ENCODE assay signal across 8 cellular contexts in genomic region chr20:49276201-49276894, GRCh38. TPM values are rescaled to one million over a fixed set of nuclear protein-coding genes. Genes with fewer than 3 reads are reported as not detected.
DNase-seq lines count a peak whose midpoint lies in the region; TF ChIP-seq lines count a peak whose summit lies in the region.

No MANE protein-coding gene starts in this region.

- WGBS in lower leg skin, 2 donors: 10 to 16% methylated on average over 2 of the region's 2 CpGs

- no peaks in the 10 kb centered on the region for H3K9me3 Mint-ChIP-seq in chondrocyte (ENCODE audit: low read depth)

- H3K9ac ChIP-seq in mucosa of rectum (ENCODE audit: low read depth in 1 of 2, low read length in 2 of 2) (peak overlapping the region; percentile 86 to 94), subcutaneous abdominal adipose tissue (ENCODE audit: low read length in 5 of 5) (peak overlapping the region; percentile 75 to 97 (median 95))

- intact Hi-C loops in lower leg skin (cut with DNase I; ENCODE audit: low total_unique reads): no loop called here

- peak overlapping the region; percentile 89 for H3K27ac Mint-ChIP-seq in chondrocyte (ENCODE audit: unreplicated experiment)

- H3K4me1 ChIP-seq in mucosa of rectum (ENCODE audit: control insufficient read depth in 2 of 2, insufficient read depth in 2 of 2, low read length in 2 of 2) (peaks cover 0 to 12% of the 10 kb centered on the region in 2 donors), subcutaneous abdominal adipose tissue (ENCODE audit: control insufficient read depth in 5 of 5, insufficient read depth in 5 of 5, low read length in 5 of 5) (peaks cover 12 to 69% (median 52%) of the 10 kb centered on the region in 5 donors)

- TF ChIP-seq CTCF in chondrocyte (IDR thresholded peaks at IDR 0.05) (no peak), lower leg skin (IDR thresholded peaks at IDR 0.05) (no peak)

- peaks cover 38% of the 10 kb centered on the region for H3K4me1 Mint-ChIP-seq in chondrocyte (ENCODE audit: low read depth)

- peaks cover 41% of the 10 kb centered on the region for H3K36me3 Mint-ChIP-seq in chondrocyte (ENCODE audit: low read depth)

- peak overlapping the region; percentile 99 for H3K4me3 Mint-ChIP-seq in chondrocyte (ENCODE audit: unreplicated experiment)

- H3K4me3 ChIP-seq in mucosa of rectum (ENCODE audit: low read length in 2 of 2) (peak overlapping the region; percentile 93 to 98), subcutaneous abdominal adipose tissue (ENCODE audit: low read depth in 1 of 5, low read length in 5 of 5) (peak overlapping the region; percentile 81 to 99 (median 91)), lower leg skin (ENCODE audit: low read depth, poor library complexity, severe bottlenecking) (no peak overlapping the region)

- peak; percentile 9 for DNase-seq in GDM1 (lab: John Stamatoyannopoulos, UW)
- peak; percentile 73 for DNase-seq in MV-4-11 (lab: John Stamatoyannopoulos, UW)
- peak; percentile 40 for DNase-seq in T-helper 22 cell (ENCODE audit: low read depth)
- no peak for DNase-seq in chondrocyte (ENCODE audit: low spot score)
- no peak for DNase-seq in H4 (ENCODE audit: low spot score)
- DNase-seq in lower leg skin (ENCODE audit: low spot score in 2 of 2): no peak

- H3K9me3 ChIP-seq in mucosa of rectum (ENCODE audit: control insufficient read depth in 2 of 2, low read length in 2 of 2): peaks cover 9 to 13% of the 10 kb centered on the region in 2 donors
- H3K9me3 ChIP-seq in subcutaneous abdominal adipose tissue (ENCODE audit: control insufficient read depth in 5 of 5, low read length in 5 of 5): peaks cover 0 to 13% (median 10%) of the 10 kb centered on the region in 5 donors

- H3K27me3 ChIP-seq in mucosa of rectum (ENCODE audit: control insufficient read depth in 2 of 2, insufficient read depth in 2 of 2, low read length in 2 of 2): no peaks in the 10 kb centered on the region
- peaks cover 0 to 3% (median 0%) of the 10 kb centered on the region in 5 donors for H3K27me3 ChIP-seq in subcutaneous abdominal adipose tissue (ENCODE audit: control insufficient read depth in 5 of 5, insufficient read depth in 4 of 5, low read length in 5 of 5)

- no peaks in the 10 kb centered on the region for H3K27me3 Mint-ChIP-seq in chondrocyte (ENCODE audit: low read depth)

- peaks cover 32 to 35% of the 10 kb centered on the region in 2 donors for H3K36me3 ChIP-seq in mucosa of rectum (ENCODE audit: control insufficient read depth in 2 of 2, insufficient read depth in 2 of 2, low read length in 2 of 2)
- peaks cover 29 to 44% (median 42%) of the 10 kb centered on the region in 5 donors for H3K36me3 ChIP-seq in subcutaneous abdominal adipose tissue (ENCODE audit: control insufficient read depth in 5 of 5, insufficient read depth in 5 of 5, low read length in 5 of 5)

- H3K27ac ChIP-seq in mucosa of rectum (ENCODE audit: low read depth in 2 of 2, low read length in 2 of 2): peak overlapping the region; percentile 96 to 97
- H3K27ac ChIP-seq in subcutaneous abdominal adipose tissue (ENCODE audit: low read depth, low read length): peak overlapping the region; percentile 97

- TF ChIP-seq POLR2A in lower leg skin (IDR thresholded peaks at IDR 0.05): no peak

RNA-seq across cellular contexts. Expression of gene ZNFX1, which starts 1.5 kb away (rescaled TPM):
- total RNA-seq in chondrocyte (36.0 to 38.7 TPM (median 36.4 TPM) in 3 replicates), lower leg skin (10 to 100 TPM; 26.0 to 31.4 (median 28.1) TPM)
- 21.9 and 22.8 TPM in 2 replicates for total RNA-seq in H4 (2014; rRNA removed; shearing (Covaris generic))

RNA-seq across cellular contexts. Expression of gene DDX27, which starts 57.1 kb away (rescaled TPM):
- total RNA-seq in chondrocyte (23.3 to 25.9 TPM (median 23.7 TPM) in 3 replicates), lower leg skin (10 to 100 TPM; 33.9 to 38.0 (median 36.7) TPM)
- 30.6 and 33.9 TPM in 2 replicates for total RNA-seq in H4 (2014; rRNA removed; shearing (Covaris generic))

Comparison
In these comparisons a context has a peak if more than half of its experiments do, and no peak if none do; other contexts are left out.
1. DNase-seq: peak in GDM1 (single experiment), MV-4-11 (single experiment) and T-helper 22 cell (single experiment); none in chondrocyte (single experiment), H4 (single experiment) and lower leg skin (0 of 2).